21 cellular contexts compared by ENCODE assay signal in genomic region chr21:44478124-44478800, GRCh38.
"Had no signal": no experiment of that assay in that cellular context is flagged by ENCODE, and none has a peak within 500 bp of the region (broad histone marks: within the 10 kb centered on the region; RNA-seq: fewer than 3 reads in every experiment).

No MANE protein-coding gene starts in this region.

- H3K4me1 Mint-ChIP-seq: activated naive CD4-positive, alpha-beta T cell treated with anti-CD3 and anti-CD28 coated beads, Interleukin-2, amount 10 ng/mL, durations not matched to agents 7 days and 5 days; brain had no signal

- H3K36me3 ChIP-seq: colonic mucosa, prostate gland, tibial nerve had no signal

- ATAC-seq: activated CD8-positive, alpha-beta T cell treated with anti-CD3 and anti-CD28 coated beads for 36 hours; activated naive CD8-positive, alpha-beta T cell treated with anti-CD3 and anti-CD28 coated beads, Interleukin-2, amount 50 U/mL, for 24 hours; sciatic nerve; stimulated activated naive CD8-positive, alpha-beta T cell treated with anti-CD3 and anti-CD28 coated beads, Interleukin-15, Interleukin-2, amounts not matched to agents 100 U/mL and 50 U/mL, for 24 hours; WTC11 had no signal

- H3K9me3 Mint-ChIP-seq: activated CD8-positive, alpha-beta T cell treated with anti-CD3 and anti-CD28 coated beads for 36 hours; activated naive CD4-positive, alpha-beta T cell treated with anti-CD3 and anti-CD28 coated beads, Interleukin-2, amount 10 ng/mL, durations not matched to agents 7 days and 5 days; activated naive CD8-positive, alpha-beta T cell treated with anti-CD3 and anti-CD28 coated beads, Interleukin-2, amount 50 U/mL, for 24 hours; brain had no signal

- H3K27ac ChIP-seq: colonic mucosa, prostate gland, tibial nerve had no signal

- FAIRE-seq: keratinocyte had no signal

- H3K4me3 Mint-ChIP-seq: activated CD8-positive, alpha-beta T cell treated with anti-CD3 and anti-CD28 coated beads for 36 hours; activated naive CD4-positive, alpha-beta T cell treated with anti-CD3 and anti-CD28 coated beads, Interleukin-2, amount 10 ng/mL, durations not matched to agents 7 days and 5 days; activated naive CD8-positive, alpha-beta T cell treated with anti-CD3 and anti-CD28 coated beads, Interleukin-2, amount 50 U/mL, for 24 hours; brain; endodermal cell; WTC11 had no signal

- H3K9me3 ChIP-seq: colonic mucosa, prostate gland, tibial nerve had no signal

- H3K27ac Mint-ChIP-seq: activated CD8-positive, alpha-beta T cell treated with anti-CD3 and anti-CD28 coated beads for 36 hours; activated naive CD4-positive, alpha-beta T cell treated with anti-CD3 and anti-CD28 coated beads, Interleukin-2, amount 10 ng/mL, durations not matched to agents 7 days and 5 days; activated naive CD8-positive, alpha-beta T cell treated with anti-CD3 and anti-CD28 coated beads, Interleukin-2, amount 50 U/mL, for 24 hours; endodermal cell; WTC11 had no signal

- H3K4me3 ChIP-seq: colonic mucosa, prostate gland, tibial nerve had no signal

- DNase-seq: activated CD4-positive, alpha-beta T cell treated with anti-CD3 and anti-CD28 coated beads for 4 hours; activated CD8-positive, alpha-beta T cell treated with anti-CD3 and anti-CD28 coated beads for 36 hours; activated effector memory CD4-positive, alpha-beta T cell treated with Interleukin-2 at 50 U/mL for 16 hours; activated naive CD4-positive, alpha-beta T cell treated with anti-CD3 and anti-CD28 coated beads, Interleukin-2, amount 10 ng/mL, durations not matched to agents 7 days and 5 days; activated naive CD8-positive, alpha-beta T cell treated with anti-CD3 and anti-CD28 coated beads, Interleukin-2, amount 50 U/mL, for 24 hours; activated T-cell treated with anti-CD3 and anti-CD28 coated beads, Interleukin-2, amount 50 U/mL, for 1 hour; anterior cingulate cortex; central memory CD4-positive, alpha-beta T cell; colonic mucosa; endodermal cell; foreskin melanocyte; glutamatergic neuron; stimulated activated CD4-positive, alpha-beta T cell treated with anti-CD3 and anti-CD28 coated beads, Interleukin-12 subunit alpha, Interleukin-12 subunit beta, amount 100 ng/mL, for 4 hours; stimulated activated CD4-positive, alpha-beta T cell treated with anti-CD3 and anti-CD28 coated beads, Interleukin-1b, Interleukin-23, amount 100 ng/mL, for 48 hours; stimulated activated naive CD8-positive, alpha-beta T cell treated with anti-CD3 and anti-CD28 coated beads, Interleukin-15, Interleukin-2, amounts not matched to agents 100 U/mL and 50 U/mL, for 24 hours had no signal

- H3K36me3 Mint-ChIP-seq: activated naive CD4-positive, alpha-beta T cell treated with anti-CD3 and anti-CD28 coated beads, Interleukin-2, amount 10 ng/mL, durations not matched to agents 7 days and 5 days; brain; WTC11 had no signal

- H3K4me1 ChIP-seq: colonic mucosa, prostate gland, tibial nerve had no signal

- H3K27me3 ChIP-seq: colonic mucosa, tibial nerve had no signal
